18 cellular contexts compared by ENCODE assay signal in the genomic region with DNA sequence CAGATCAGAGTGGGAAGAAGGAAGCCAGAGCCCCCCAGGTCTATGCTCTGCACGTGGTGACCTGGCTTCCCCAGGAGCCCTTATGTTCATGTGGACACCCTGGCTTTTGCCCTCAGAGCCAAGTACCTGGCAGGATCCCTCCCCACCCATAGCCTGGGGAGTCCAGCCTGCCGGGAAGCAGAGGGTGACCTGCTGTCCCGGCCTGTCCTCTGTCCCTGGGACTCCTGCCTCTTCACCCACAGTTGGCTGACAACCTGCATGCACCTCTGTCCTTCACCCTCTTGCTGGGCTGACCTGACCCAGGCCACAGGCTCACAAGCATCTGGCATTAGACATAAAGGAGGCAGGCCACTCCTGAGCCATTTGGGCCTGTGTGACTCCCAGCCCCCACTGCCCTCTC.
"Had no signal": no experiment of that assay in that cellular context is flagged by ENCODE, and none has a peak within 500 bp of the region (broad histone marks: within the 10 kb centered on the region; RNA-seq: fewer than 3 reads in every experiment).

No MANE protein-coding gene starts in this region.

- H3K9me3 ChIP-seq: heart right ventricle, left lung, sigmoid colon had no signal

- H3K27ac ChIP-seq: epithelial cell of prostate, heart right ventricle, left lung, sigmoid colon had no signal

- DNase-seq: activated CD8-positive, alpha-beta memory T cell treated with anti-CD3 and anti-CD28 coated beads for 24 hours; activated CD8-positive, alpha-beta memory T cell treated with anti-CD3 and anti-CD28 coated beads, Interleukin-2, amount 50 U/mL, for 4 hours; activated T-cell treated with anti-CD3 and anti-CD28 coated beads, Interleukin-2, amount 50 U/mL, for 24 hours; amniotic stem cell; cortex of kidney; heart right ventricle; mammary epithelial cell; midbrain; occipital lobe; sigmoid colon; stimulated activated CD4-positive, alpha-beta T cell treated with anti-CD3 and anti-CD28 coated beads, Interleukin-4, amount 100 ng/mL, for 1 hour; stimulated activated naive CD4-positive, alpha-beta T cell treated with Interleukin-2 at 50 U/mL for 16 hours; T-cell had no signal

- H3K4me3 ChIP-seq: heart right ventricle, left lung, sigmoid colon had no signal

- ATAC-seq: activated T-helper 17 cell treated with anti-CD3 and anti-CD28 coated beads, Interleukin-2, amount 50 U/mL, for 72 hours; SK-N-SH treated with all-trans-retinoic acid at 6 μM for 48 hours; T-cell had no signal

- H3K36me3 ChIP-seq: heart right ventricle, left lung, sigmoid colon had no signal

- H3K4me1 ChIP-seq: heart right ventricle, left lung, sigmoid colon had no signal

- FAIRE-seq: bronchial epithelial cell had no signal

- H3K27me3 ChIP-seq: left lung, sigmoid colon had no signal
